In genomic region chr6:37807656-37808055, GRCh38 we compare ENCODE assay signal across 10 cellular contexts. TPM values are rescaled to one million over a fixed set of nuclear protein-coding genes. Genes with fewer than 3 reads are reported as not detected.
DNase-seq lines count a peak whose midpoint lies in the region; ATAC-seq and TF ChIP-seq lines count a peak whose summit lies in the region.
"Had no signal": no experiment of that assay in that cellular context is flagged by ENCODE, and none has a peak within 500 bp of the region (broad histone marks: within the 10 kb centered on the region; RNA-seq: fewer than 3 reads in every experiment).

No MANE protein-coding gene starts in this region.

- H3K4me3 ChIP-seq in WERI-Rb-1 (ENCODE audit: low read depth, low read length) (no peak overlapping the region), kidney epithelial cell (ENCODE audit: low read depth, low read length) (no peak overlapping the region)
- H3K4me3 ChIP-seq: esophagus muscularis mucosa had no signal

- H3K36me3 ChIP-seq in WERI-Rb-1 = no peaks in the 10 kb centered on the region
- H3K36me3 ChIP-seq in kidney epithelial cell (ENCODE audit: control insufficient read depth, insufficient read depth, low read length) = no peaks in the 10 kb centered on the region
- H3K36me3 ChIP-seq: esophagus muscularis mucosa had no signal

- DNase-seq in ACHN = peak; percentile 89
- peak; percentile 20 for DNase-seq in HK-2 (ENCODE audit: unreplicated experiment)
- peak; percentile 96 for DNase-seq in WERI-Rb-1
- DNase-seq in kidney epithelial cell (ENCODE audit: low read depth) = peak; percentile 48
- no peak for DNase-seq in dedifferentiated amniotic fluid mesenchymal stem cell (ENCODE audit: extremely low spot score)
- no peak for DNase-seq in NCI-H1417 treated with DMSO at 0.1 percent for 48 hours (lab: John Stamatoyannopoulos, UW)
- no peak for DNase-seq in germinal center (ENCODE audit: low spot score)
- DNase-seq: activated naive CD4-positive, alpha-beta T cell treated with anti-CD3 and anti-CD28 coated beads, Interleukin-2, amount 50 U/mL, for 16 hours had no signal

- peak overlapping the region; percentile 65 for H3K27ac ChIP-seq in WERI-Rb-1
- H3K27ac ChIP-seq: esophagus muscularis mucosa had no signal

- H3K9me3 ChIP-seq in WERI-Rb-1 (ENCODE audit: severe bottlenecking) = no peaks in the 10 kb centered on the region
- H3K9me3 ChIP-seq: esophagus muscularis mucosa had no signal

- TF ChIP-seq CTCF in WERI-Rb-1 (IDR thresholded peaks at IDR 0.05; ENCODE audit: low read depth, low read length) = peak; percentile 50
- peak; percentile 50 for TF ChIP-seq CTCF in kidney epithelial cell (IDR thresholded peaks at IDR 0.05; ENCODE audit: insufficient read depth, low read length, poor library complexity, severe bottlenecking)

- H3K27me3 ChIP-seq in WERI-Rb-1 (ENCODE audit: insufficient read depth, low read depth, severe bottlenecking) = no peaks in the 10 kb centered on the region
- peaks cover 3% of the 10 kb centered on the region for H3K27me3 ChIP-seq in kidney epithelial cell (ENCODE audit: control insufficient read depth, insufficient read depth, low read length)
- H3K27me3 ChIP-seq: esophagus muscularis mucosa had no signal

- in situ Hi-C loops in ACHN (cut with HindIII; ENCODE audit: low pct_ligation_motif_present, low pct_unique_long_range_greater_than_20kb, low sequenced_read_pairs) = no loop called here

- no peak for ATAC-seq in GM18870 (IDR thresholded peaks at IDR 0.05; ENCODE audit: unreplicated experiment)

RNA-seq across cellular contexts. Expression of gene ZFAND3, which starts 11.9 kb away (rescaled TPM):
- total RNA-seq in kidney epithelial cell = 49.4 TPM in 2 replicates

Comparison
In these comparisons a context has a peak if more than half of its experiments do, and no peak if none do; other contexts are left out.
1. DNase-seq: peak in ACHN (single experiment), HK-2 (single experiment), WERI-Rb-1 (single experiment) and kidney epithelial cell (single experiment); none in dedifferentiated amniotic fluid mesenchymal stem cell (single experiment), NCI-H1417 treated with DMSO at 0.1 percent for 48 hours (single experiment) and germinal center (single experiment).